ENCODE assay signal across 24 cellular contexts in genomic region chr7:99910976-99911375, GRCh38. TPM values are rescaled to one million over a fixed set of nuclear protein-coding genes. Genes with fewer than 3 reads are reported as not detected.
"Had no signal": no experiment of that assay in that cellular context is flagged by ENCODE, and none has a peak within 500 bp of the region (broad histone marks: within the 10 kb centered on the region; RNA-seq: fewer than 3 reads in every experiment).

No MANE protein-coding gene starts in this region.

- H3K27me3 ChIP-seq: heart left ventricle, spleen had no signal

- H3K4me1 Mint-ChIP-seq: neural crest cell had no signal

- H3K27ac Mint-ChIP-seq: stimulated activated naive B cell treated with anti-CD40 and anti-IgM and Interleukin-4, amounts not matched to agents 10 μg/mL and 1 μg/mL and 100 μg/mL, for 72 hours had no signal

- H3K4me3 ChIP-seq: heart left ventricle, spleen had no signal

- DNase-seq: effector memory CD4-positive, alpha-beta T cell; heart left ventricle; hippocampal formation; kidney glomerular epithelial cell; naive thymus-derived CD4-positive, alpha-beta T cell; posterior cingulate gyrus; spleen; stimulated activated CD4-positive, alpha-beta T cell treated with anti-CD3 and anti-CD28 coated beads, Interleukin-15, amount 100 ng/mL, for 24 hours; stimulated activated CD4-positive, alpha-beta T cell treated with anti-CD3 and anti-CD28 coated beads, Interleukin-1b, Interleukin-23, amount 100 ng/mL, for 48 hours; stimulated activated CD4-positive, alpha-beta T cell treated with anti-CD3 and anti-CD28 coated beads, Interleukin-4, amount 100 ng/mL, for 24 hours; stimulated activated naive B cell treated with anti-CD40 and anti-IgM and Interleukin-4, amounts not matched to agents 10 μg/mL and 1 μg/mL and 100 μg/mL, for 72 hours had no signal

- H3K9me3 ChIP-seq: heart left ventricle, spleen had no signal

- H3K4me3 Mint-ChIP-seq: neural crest cell; stimulated activated naive B cell treated with anti-CD40 and anti-IgM and Interleukin-4, amounts not matched to agents 10 μg/mL and 1 μg/mL and 100 μg/mL, for 72 hours had no signal

- H3K9me3 Mint-ChIP-seq: naive thymus-derived CD4-positive, alpha-beta T cell; neural crest cell; stimulated activated naive B cell treated with anti-CD40 and anti-IgM and Interleukin-4, amounts not matched to agents 10 μg/mL and 1 μg/mL and 100 μg/mL, for 72 hours had no signal

- H3K27me3 Mint-ChIP-seq: naive thymus-derived CD4-positive, alpha-beta T cell; stimulated activated naive B cell treated with anti-CD40 and anti-IgM and Interleukin-4, amounts not matched to agents 10 μg/mL and 1 μg/mL and 100 μg/mL, for 72 hours had no signal

- ATAC-seq: esophagus mucosa; heart left ventricle; naive thymus-derived CD4-positive, alpha-beta T cell; sciatic nerve; stimulated activated naive B cell treated with anti-CD40 and anti-IgM and Interleukin-4, amounts not matched to agents 10 μg/mL and 1 μg/mL and 100 μg/mL, for 72 hours had no signal

- H3K27ac ChIP-seq: heart left ventricle, spleen had no signal

RNA-seq across cellular contexts. Expression of gene GJC3, which starts 18.4 kb away (rescaled TPM):
- total RNA-seq: fibroblast of lung, osteocyte, pulmonary artery endothelial cell had no signal
- polyA plus RNA-seq: fibroblast of lung had no signal

RNA-seq across cellular contexts. Expression of gene OR2AE1, which starts 34.1 kb away (rescaled TPM):
- total RNA-seq: frontal cortex, glomerular endothelial cell, heart left ventricle, lung microvascular endothelial cell, mesenteric fat pad, mononuclear cell, neural crest cell, osteocyte, sciatic nerve, skeletal muscle tissue had no signal
- polyA plus RNA-seq: heart left ventricle; liver; naive thymus-derived CD4-positive, alpha-beta T cell; spleen had no signal
